ENCODE assay signal across 2 cellular contexts in the genomic region with DNA sequence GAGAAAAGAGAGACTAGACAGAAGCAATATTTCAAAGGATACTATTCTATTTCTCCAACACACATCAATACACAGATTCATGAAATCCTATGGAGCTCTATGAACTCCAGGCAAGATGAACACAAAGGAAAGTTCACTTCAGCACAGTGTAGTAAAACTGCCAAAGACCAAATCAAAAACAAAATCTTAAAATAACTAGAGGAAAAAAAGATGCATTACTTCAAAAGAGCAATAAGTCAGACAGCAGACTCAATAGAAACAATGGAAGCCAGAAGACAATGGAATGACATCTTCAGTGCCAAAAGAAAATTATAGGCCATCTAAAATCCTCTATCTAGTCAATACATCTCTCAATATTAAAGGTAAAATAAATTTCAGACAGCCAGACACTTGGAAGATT.
TF ChIP-seq lines count a peak whose summit lies in the region.

No MANE protein-coding gene starts in this region.

TF ChIP-seq in WTC11, 78 proteins besides CTCF, POLR2A, EP300 and RAD21 (continued from another document):
- TF ChIP-seq, protein P1, sequence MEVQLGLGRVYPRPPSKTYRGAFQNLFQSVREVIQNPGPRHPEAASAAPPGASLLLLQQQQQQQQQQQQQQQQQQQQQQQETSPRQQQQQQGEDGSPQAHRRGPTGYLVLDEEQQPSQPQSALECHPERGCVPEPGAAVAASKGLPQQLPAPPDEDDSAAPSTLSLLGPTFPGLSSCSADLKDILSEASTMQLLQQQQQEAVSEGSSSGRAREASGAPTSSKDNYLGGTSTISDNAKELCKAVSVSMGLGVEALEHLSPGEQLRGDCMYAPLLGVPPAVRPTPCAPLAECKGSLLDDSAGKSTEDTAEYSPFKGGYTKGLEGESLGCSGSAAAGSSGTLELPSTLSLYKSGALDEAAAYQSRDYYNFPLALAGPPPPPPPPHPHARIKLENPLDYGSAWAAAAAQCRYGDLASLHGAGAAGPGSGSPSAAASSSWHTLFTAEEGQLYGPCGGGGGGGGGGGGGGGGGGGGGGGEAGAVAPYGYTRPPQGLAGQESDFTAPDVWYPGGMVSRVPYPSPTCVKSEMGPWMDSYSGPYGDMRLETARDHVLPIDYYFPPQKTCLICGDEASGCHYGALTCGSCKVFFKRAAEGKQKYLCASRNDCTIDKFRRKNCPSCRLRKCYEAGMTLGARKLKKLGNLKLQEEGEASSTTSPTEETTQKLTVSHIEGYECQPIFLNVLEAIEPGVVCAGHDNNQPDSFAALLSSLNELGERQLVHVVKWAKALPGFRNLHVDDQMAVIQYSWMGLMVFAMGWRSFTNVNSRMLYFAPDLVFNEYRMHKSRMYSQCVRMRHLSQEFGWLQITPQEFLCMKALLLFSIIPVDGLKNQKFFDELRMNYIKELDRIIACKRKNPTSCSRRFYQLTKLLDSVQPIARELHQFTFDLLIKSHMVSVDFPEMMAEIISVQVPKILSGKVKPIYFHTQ (CRISPR knock-in tag; IDR thresholded peaks at IDR 0.05), result no peak
- TF ChIP-seq ZNF317 (CRISPR knock-in tag; IDR thresholded peaks at IDR 0.05; ENCODE audit: borderline replicate concordance, low read depth) (peak; percentile 98), EMX1 (CRISPR knock-in tag; IDR thresholded peaks at IDR 0.05) (no peak), ZNF396 (CRISPR knock-in tag; IDR thresholded peaks at IDR 0.05; ENCODE audit: borderline replicate concordance) (no peak), MLX (CRISPR knock-in tag; IDR thresholded peaks at IDR 0.05) (no peak), RELA (CRISPR knock-in tag; IDR thresholded peaks at IDR 0.05; ENCODE audit: borderline replicate concordance) (no peak)
- TF ChIP-seq, protein P2, sequence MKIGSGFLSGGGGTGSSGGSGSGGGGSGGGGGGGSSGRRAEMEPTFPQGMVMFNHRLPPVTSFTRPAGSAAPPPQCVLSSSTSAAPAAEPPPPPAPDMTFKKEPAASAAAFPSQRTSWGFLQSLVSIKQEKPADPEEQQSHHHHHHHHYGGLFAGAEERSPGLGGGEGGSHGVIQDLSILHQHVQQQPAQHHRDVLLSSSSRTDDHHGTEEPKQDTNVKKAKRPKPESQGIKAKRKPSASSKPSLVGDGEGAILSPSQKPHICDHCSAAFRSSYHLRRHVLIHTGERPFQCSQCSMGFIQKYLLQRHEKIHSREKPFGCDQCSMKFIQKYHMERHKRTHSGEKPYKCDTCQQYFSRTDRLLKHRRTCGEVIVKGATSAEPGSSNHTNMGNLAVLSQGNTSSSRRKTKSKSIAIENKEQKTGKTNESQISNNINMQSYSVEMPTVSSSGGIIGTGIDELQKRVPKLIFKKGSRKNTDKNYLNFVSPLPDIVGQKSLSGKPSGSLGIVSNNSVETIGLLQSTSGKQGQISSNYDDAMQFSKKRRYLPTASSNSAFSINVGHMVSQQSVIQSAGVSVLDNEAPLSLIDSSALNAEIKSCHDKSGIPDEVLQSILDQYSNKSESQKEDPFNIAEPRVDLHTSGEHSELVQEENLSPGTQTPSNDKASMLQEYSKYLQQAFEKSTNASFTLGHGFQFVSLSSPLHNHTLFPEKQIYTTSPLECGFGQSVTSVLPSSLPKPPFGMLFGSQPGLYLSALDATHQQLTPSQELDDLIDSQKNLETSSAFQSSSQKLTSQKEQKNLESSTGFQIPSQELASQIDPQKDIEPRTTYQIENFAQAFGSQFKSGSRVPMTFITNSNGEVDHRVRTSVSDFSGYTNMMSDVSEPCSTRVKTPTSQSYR (CRISPR knock-in tag; IDR thresholded peaks at IDR 0.05), result no peak

TF ChIP-seq in K562, 482 proteins besides CTCF, POLR2A, EP300 and RAD21 (continued from another document and continues in another):
- TF ChIP-seq, protein P3, sequence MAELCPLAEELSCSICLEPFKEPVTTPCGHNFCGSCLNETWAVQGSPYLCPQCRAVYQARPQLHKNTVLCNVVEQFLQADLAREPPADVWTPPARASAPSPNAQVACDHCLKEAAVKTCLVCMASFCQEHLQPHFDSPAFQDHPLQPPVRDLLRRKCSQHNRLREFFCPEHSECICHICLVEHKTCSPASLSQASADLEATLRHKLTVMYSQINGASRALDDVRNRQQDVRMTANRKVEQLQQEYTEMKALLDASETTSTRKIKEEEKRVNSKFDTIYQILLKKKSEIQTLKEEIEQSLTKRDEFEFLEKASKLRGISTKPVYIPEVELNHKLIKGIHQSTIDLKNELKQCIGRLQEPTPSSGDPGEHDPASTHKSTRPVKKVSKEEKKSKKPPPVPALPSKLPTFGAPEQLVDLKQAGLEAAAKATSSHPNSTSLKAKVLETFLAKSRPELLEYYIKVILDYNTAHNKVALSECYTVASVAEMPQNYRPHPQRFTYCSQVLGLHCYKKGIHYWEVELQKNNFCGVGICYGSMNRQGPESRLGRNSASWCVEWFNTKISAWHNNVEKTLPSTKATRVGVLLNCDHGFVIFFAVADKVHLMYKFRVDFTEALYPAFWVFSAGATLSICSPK (IDR thresholded peaks at IDR 0.05; ENCODE audit: borderline replicate concordance), result no peak
- no peak for TF ChIP-seq ZNF740 (CRISPR knock-in tag; IDR thresholded peaks at IDR 0.05)
- TF ChIP-seq ZNF740 (tag; IDR thresholded peaks at IDR 0.05), result no peak
- TF ChIP-seq CCNT2 (IDR thresholded peaks at IDR 0.05; ENCODE audit: borderline replicate concordance, extremely low read depth, insufficient read length, low read depth, low read length), result no peak
- TF ChIP-seq MTF1 (CRISPR knock-in tag; IDR thresholded peaks at IDR 0.05; ENCODE audit: borderline replicate concordance), result no peak
- no peak for TF ChIP-seq ZBTB7A (IDR thresholded peaks at IDR 0.05; ENCODE audit: borderline replicate concordance, control insufficient read depth, low read depth, low read length)
- TF ChIP-seq THRAP3 (IDR thresholded peaks at IDR 0.05; ENCODE audit: borderline replicate concordance), result no peak
- TF ChIP-seq TAF1 (IDR thresholded peaks at IDR 0.05; ENCODE audit: control insufficient read depth, extremely low read depth, insufficient read depth, low read length, severe bottlenecking), result no peak
- TF ChIP-seq, protein P4, sequence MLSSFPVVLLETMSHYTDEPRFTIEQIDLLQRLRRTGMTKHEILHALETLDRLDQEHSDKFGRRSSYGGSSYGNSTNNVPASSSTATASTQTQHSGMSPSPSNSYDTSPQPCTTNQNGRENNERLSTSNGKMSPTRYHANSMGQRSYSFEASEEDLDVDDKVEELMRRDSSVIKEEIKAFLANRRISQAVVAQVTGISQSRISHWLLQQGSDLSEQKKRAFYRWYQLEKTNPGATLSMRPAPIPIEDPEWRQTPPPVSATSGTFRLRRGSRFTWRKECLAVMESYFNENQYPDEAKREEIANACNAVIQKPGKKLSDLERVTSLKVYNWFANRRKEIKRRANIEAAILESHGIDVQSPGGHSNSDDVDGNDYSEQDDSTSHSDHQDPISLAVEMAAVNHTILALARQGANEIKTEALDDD (IDR thresholded peaks at IDR 0.05), result no peak
- TF ChIP-seq CSDE1 (IDR thresholded peaks at IDR 0.05), result no peak
- TF ChIP-seq PHF8 (IDR thresholded peaks at IDR 0.05; ENCODE audit: borderline replicate concordance, low read length), result no peak
- TF ChIP-seq, protein P5, sequence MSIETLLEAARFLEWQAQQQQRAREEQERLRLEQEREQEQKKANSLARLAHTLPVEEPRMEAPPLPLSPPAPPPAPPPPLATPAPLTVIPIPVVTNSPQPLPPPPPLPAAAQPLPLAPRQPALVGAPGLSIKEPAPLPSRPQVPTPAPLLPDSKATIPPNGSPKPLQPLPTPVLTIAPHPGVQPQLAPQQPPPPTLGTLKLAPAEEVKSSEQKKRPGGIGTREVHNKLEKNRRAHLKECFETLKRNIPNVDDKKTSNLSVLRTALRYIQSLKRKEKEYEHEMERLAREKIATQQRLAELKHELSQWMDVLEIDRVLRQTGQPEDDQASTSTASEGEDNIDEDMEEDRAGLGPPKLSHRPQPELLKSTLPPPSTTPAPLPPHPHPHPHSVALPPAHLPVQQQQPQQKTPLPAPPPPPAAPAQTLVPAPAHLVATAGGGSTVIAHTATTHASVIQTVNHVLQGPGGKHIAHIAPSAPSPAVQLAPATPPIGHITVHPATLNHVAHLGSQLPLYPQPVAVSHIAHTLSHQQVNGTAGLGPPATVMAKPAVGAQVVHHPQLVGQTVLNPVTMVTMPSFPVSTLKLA (conservative IDR thresholded peaks at IDR 0.05), result no peak
- no peak for TF ChIP-seq HDAC8 (tag; IDR thresholded peaks at IDR 0.05)
- no peak for TF ChIP-seq ZBTB8A (IDR thresholded peaks at IDR 0.05; ENCODE audit: partially characterized antibody)
- no peak for TF ChIP-seq ZNF551 (CRISPR knock-in tag; IDR thresholded peaks at IDR 0.05)
- TF ChIP-seq, protein P6, sequence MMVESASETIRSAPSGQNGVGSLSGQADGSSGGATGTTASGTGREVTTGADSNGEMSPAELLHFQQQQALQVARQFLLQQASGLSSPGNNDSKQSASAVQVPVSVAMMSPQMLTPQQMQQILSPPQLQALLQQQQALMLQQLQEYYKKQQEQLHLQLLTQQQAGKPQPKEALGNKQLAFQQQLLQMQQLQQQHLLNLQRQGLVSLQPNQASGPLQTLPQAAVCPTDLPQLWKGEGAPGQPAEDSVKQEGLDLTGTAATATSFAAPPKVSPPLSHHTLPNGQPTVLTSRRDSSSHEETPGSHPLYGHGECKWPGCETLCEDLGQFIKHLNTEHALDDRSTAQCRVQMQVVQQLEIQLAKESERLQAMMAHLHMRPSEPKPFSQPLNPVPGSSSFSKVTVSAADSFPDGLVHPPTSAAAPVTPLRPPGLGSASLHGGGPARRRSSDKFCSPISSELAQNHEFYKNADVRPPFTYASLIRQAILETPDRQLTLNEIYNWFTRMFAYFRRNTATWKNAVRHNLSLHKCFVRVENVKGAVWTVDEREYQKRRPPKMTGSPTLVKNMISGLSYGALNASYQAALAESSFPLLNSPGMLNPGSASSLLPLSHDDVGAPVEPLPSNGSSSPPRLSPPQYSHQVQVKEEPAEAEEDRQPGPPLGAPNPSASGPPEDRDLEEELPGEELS (CRISPR knock-in tag; IDR thresholded peaks at IDR 0.05; ENCODE audit: borderline replicate concordance), result no peak
- no peak for TF ChIP-seq RFX7 (CRISPR knock-in tag; IDR thresholded peaks at IDR 0.05)
- TF ChIP-seq TAL1 (IDR thresholded peaks at IDR 0.05), result no peak
- no peak for TF ChIP-seq HEY1 (CRISPR knock-in tag; IDR thresholded peaks at IDR 0.05; ENCODE audit: borderline replicate concordance)
- TF ChIP-seq EHMT2 (IDR thresholded peaks at IDR 0.05), result peak; percentile 98
- TF ChIP-seq, protein P7, sequence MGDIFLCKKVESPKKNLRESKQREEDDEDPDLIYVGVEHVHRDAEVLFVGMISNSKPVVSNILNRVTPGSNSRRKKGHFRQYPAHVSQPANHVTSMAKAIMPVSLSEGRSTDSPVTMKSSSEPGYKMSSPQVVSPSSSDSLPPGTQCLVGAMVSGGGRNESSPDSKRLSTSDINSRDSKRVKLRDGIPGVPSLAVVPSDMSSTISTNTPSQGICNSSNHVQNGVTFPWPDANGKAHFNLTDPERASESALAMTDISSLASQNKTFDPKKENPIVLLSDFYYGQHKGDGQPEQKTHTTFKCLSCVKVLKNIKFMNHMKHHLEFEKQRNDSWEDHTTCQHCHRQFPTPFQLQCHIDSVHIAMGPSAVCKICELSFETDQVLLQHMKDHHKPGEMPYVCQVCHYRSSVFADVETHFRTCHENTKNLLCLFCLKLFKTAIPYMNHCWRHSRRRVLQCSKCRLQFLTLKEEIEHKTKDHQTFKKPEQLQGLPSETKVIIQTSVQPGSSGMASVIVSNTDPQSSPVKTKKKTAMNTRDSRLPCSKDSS (IDR thresholded peaks at IDR 0.05; ENCODE audit: low read depth, partially characterized antibody), result peak; percentile 94
- no peak for TF ChIP-seq NEUROD1 (IDR thresholded peaks at IDR 0.05; ENCODE audit: borderline replicate concordance, low read depth, low read length, partially characterized antibody)
- peak in 1 of 2 experiments; percentile 99; a peak in 2 of 3 replicates for TF ChIP-seq CBX3 (IDR thresholded peaks at IDR 0.05; ENCODE audit: borderline replicate concordance in 1 of 2, low read length in 2 of 2)
- TF ChIP-seq CBX2 (IDR thresholded peaks at IDR 0.05; ENCODE audit: insufficient read depth, low read length, poor library complexity, severe bottlenecking), result no peak
- no peak for TF ChIP-seq ZNF212 (CRISPR knock-in tag; IDR thresholded peaks at IDR 0.05)
- no peak for TF ChIP-seq NFATC3 (IDR thresholded peaks at IDR 0.05)
- TF ChIP-seq, protein P8, sequence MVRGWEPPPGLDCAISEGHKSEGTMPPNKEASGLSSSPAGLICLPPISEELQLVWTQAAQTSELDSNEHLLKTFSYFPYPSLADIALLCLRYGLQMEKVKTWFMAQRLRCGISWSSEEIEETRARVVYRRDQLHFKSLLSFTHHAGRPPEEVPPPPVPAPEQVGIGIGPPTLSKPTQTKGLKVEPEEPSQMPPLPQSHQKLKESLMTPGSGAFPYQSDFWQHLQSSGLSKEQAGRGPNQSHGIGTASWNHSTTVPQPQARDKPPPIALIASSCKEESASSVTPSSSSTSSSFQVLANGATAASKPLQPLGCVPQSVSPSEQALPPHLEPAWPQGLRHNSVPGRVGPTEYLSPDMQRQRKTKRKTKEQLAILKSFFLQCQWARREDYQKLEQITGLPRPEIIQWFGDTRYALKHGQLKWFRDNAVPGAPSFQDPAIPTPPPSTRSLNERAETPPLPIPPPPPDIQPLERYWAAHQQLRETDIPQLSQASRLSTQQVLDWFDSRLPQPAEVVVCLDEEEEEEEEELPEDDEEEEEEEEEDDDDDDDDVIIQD (CRISPR knock-in tag; IDR thresholded peaks at IDR 0.05), result no peak
- TF ChIP-seq, protein P9, sequence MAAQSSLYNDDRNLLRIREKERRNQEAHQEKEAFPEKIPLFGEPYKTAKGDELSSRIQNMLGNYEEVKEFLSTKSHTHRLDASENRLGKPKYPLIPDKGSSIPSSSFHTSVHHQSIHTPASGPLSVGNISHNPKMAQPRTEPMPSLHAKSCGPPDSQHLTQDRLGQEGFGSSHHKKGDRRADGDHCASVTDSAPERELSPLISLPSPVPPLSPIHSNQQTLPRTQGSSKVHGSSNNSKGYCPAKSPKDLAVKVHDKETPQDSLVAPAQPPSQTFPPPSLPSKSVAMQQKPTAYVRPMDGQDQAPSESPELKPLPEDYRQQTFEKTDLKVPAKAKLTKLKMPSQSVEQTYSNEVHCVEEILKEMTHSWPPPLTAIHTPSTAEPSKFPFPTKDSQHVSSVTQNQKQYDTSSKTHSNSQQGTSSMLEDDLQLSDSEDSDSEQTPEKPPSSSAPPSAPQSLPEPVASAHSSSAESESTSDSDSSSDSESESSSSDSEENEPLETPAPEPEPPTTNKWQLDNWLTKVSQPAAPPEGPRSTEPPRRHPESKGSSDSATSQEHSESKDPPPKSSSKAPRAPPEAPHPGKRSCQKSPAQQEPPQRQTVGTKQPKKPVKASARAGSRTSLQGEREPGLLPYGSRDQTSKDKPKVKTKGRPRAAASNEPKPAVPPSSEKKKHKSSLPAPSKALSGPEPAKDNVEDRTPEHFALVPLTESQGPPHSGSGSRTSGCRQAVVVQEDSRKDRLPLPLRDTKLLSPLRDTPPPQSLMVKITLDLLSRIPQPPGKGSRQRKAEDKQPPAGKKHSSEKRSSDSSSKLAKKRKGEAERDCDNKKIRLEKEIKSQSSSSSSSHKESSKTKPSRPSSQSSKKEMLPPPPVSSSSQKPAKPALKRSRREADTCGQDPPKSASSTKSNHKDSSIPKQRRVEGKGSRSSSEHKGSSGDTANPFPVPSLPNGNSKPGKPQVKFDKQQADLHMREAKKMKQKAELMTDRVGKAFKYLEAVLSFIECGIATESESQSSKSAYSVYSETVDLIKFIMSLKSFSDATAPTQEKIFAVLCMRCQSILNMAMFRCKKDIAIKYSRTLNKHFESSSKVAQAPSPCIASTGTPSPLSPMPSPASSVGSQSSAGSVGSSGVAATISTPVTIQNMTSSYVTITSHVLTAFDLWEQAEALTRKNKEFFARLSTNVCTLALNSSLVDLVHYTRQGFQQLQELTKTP (IDR thresholded peaks at IDR 0.05; ENCODE audit: low read depth in 1 of 2, partially characterized antibody in 2 of 2), result peak in 1 of 2 experiments; percentile 26
- no peak for TF ChIP-seq NRF1 (conservative IDR thresholded peaks at IDR 0.05 in 1 of 2, IDR thresholded peaks at IDR 0.05 in 1 of 2)
